Comparison of ENCODE assay signal across 8 cellular contexts in the genomic region with DNA sequence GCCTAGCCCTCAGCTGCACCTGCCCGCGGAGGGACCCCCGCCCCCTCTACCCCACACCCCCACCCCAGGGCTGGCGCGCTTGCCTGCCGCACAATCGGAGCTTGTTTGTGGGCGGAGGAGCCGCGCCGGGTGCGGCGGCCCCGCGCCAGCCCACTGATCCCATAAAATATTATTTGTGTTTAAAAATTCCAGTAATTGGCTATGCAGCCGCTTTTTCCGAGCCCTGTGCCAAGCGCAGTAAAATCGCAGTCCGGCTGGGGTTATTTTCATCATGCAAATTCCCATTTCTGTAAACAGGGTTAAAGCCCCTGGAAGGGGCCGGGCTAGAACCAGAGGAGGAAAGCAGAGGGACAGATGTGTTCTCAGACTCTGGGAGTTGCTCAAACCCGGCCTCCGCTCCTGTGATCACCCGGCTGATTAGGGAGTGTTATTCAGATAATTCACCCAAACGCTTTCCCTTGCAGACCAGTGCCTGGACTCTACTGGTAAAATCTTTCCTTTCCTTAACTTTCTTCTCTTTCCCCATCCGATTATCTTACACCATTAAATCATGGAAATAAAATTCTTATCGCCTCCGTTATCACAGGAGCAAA.
A peak's percentile ranks its signal among the peaks of the same experiment; 100 is the strongest.
DNase-seq lines count a peak whose midpoint lies in the region; ATAC-seq and TF ChIP-seq lines count a peak whose summit lies in the region.

No MANE protein-coding gene starts in this region.

- H3K9ac ChIP-seq in trophoblast cell (ENCODE audit: low read length) = no peak overlapping the region

- no peaks in the 10 kb centered on the region for H3K79me2 ChIP-seq in trophoblast cell (ENCODE audit: control insufficient read depth, insufficient read depth, low read length, poor library complexity)

- intact Hi-C loops in Caco-2 (cut with micrococcal nuclease; ENCODE audit: unreplicated experiment) = no loop called here

- no peak overlapping the region for H4K12ac ChIP-seq in trophoblast cell (ENCODE audit: low read depth, low read length)

- H3K14ac ChIP-seq in trophoblast cell (ENCODE audit: low read length) = no peak overlapping the region

- DNase-seq in Caco-2 (no peak), NCI-H2196 treated with DMSO at 0.1 percent for 48 hours (lab: John Stamatoyannopoulos, UW; ENCODE audit: unreplicated experiment) (peak; percentile 54), fibroblast of villous mesenchyme (ENCODE audit: low read depth) (peak; percentile 79), trophoblast cell (no peak), amniotic stem cell (lab: John Stamatoyannopoulos, UW) (no peak), cortex of kidney (lab: John Stamatoyannopoulos, UW) (no peak)
- DNase-seq in activated naive CD4-positive, alpha-beta T cell treated with anti-CD3 and anti-CD28 coated beads, Interleukin-2, amount 50 U/mL, for 16 hours = no peak

- no peak overlapping the region for H3K4ac ChIP-seq in trophoblast cell (ENCODE audit: low read depth, low read length)

- H3K18ac ChIP-seq in trophoblast cell (ENCODE audit: low read length) = no peak overlapping the region

- H3K4me3 Mint-ChIP-seq in Caco-2 (ENCODE audit: unreplicated experiment) = peak overlapping the region; percentile 66

- no peaks in the 10 kb centered on the region for H3K36me3 ChIP-seq in Caco-2 (ENCODE audit: control insufficient read depth, insufficient read depth, low read length)
- no peaks in the 10 kb centered on the region for H3K36me3 ChIP-seq in trophoblast cell (ENCODE audit: control insufficient read depth in 1 of 2, insufficient read depth in 2 of 2, low read length in 2 of 2)

- no peak overlapping the region for H2AFZ ChIP-seq in trophoblast cell (ENCODE audit: insufficient read depth, low read length, poor library complexity)

- H3K23ac ChIP-seq in trophoblast cell (ENCODE audit: low read length) = no peak overlapping the region

- no peak overlapping the region for H2AK5ac ChIP-seq in trophoblast cell (ENCODE audit: low read length)

- H3K4me1 ChIP-seq in Caco-2 (peaks cover 31% of the 10 kb centered on the region), trophoblast cell (ENCODE audit: control insufficient read depth in 1 of 2, insufficient read depth in 2 of 2, low read length in 2 of 2) (peaks cover 7% of the 10 kb centered on the region in 2 experiments)

- WGBS in trophoblast cell (ENCODE audit: extremely low coverage, insufficient coverage, insufficient read length) = 100% methylated on average over 1 of the region's 28 CpGs

- H3K9me3 ChIP-seq in Caco-2 (no peaks in the 10 kb centered on the region), trophoblast cell (ENCODE audit: insufficient read depth, low read depth, low read length) (peaks cover 2% of the 10 kb centered on the region)

- no peak overlapping the region for H4K91ac ChIP-seq in trophoblast cell (ENCODE audit: low read depth, low read length)

- H2BK12ac ChIP-seq in trophoblast cell (ENCODE audit: low read length) = no peak overlapping the region

- TF ChIP-seq CTCF in Caco-2 (IDR thresholded peaks at IDR 0.05; ENCODE audit: insufficient read depth in 1 of 2, low read depth in 1 of 2, low read length in 1 of 2, severe bottlenecking in 1 of 2, unreplicated experiment in 1 of 2) = no peak
- no peak for TF ChIP-seq CTCF in fibroblast of villous mesenchyme (IDR thresholded peaks at IDR 0.05; ENCODE audit: insufficient read depth, low read depth, low read length)

- peak overlapping the region; percentile 67 for H3K4me2 ChIP-seq in trophoblast cell (ENCODE audit: low read length)

- no peaks in the 10 kb centered on the region for H3K79me1 ChIP-seq in trophoblast cell (ENCODE audit: low read length)

- H3K4me1 Mint-ChIP-seq in Caco-2 (ENCODE audit: low read depth, unreplicated experiment) = peaks cover 7% of the 10 kb centered on the region

- ATAC-seq in GM21529 (IDR thresholded peaks at IDR 0.05; ENCODE audit: unreplicated experiment) = no peak

- no peak overlapping the region for H2BK120ac ChIP-seq in trophoblast cell (ENCODE audit: insufficient read depth, low read length, poor library complexity)

- H4K8ac ChIP-seq in trophoblast cell (ENCODE audit: low read depth, low read length) = no peak overlapping the region

- H3K4me3 ChIP-seq in Caco-2 (ENCODE audit: low read depth, low read length) (peak overlapping the region; percentile 55), fibroblast of villous mesenchyme (ENCODE audit: low read depth, low read length) (peak overlapping the region; percentile 23), trophoblast cell (ENCODE audit: low read depth, low read length) (no peak overlapping the region)

- H2BK5ac ChIP-seq in trophoblast cell (ENCODE audit: low read depth, low read length, poor library complexity) = no peak overlapping the region

- H3K27me3 ChIP-seq in Caco-2 (replicated peaks; ENCODE audit: control insufficient read depth, insufficient read depth, low read length) = no peaks in the 10 kb centered on the region
- H3K27me3 ChIP-seq in trophoblast cell (ENCODE audit: insufficient read depth, low read length) = peaks cover 43% of the 10 kb centered on the region

- POLR2A ChIA-PET in Caco-2 (lab: Charles Lee) = no interaction called here

- CTCF ChIA-PET in Caco-2 (lab: Charles Lee) = interaction anchor here (0.6 to 1.0 kb wide), 6 partner anchors 31 to 161 kb away, joined by 3 to 4 read pairs (median 3); no protein-coding TSS in a partner anchor

- no peak overlapping the region for H3K27ac ChIP-seq in trophoblast cell (ENCODE audit: low read depth, low read length)

- no TSS peak for BruUV-seq in Caco-2 (replicated peaks; lab: Mats Ljungman, UMichigan)

- no peaks in the 10 kb centered on the region for H3K36me3 Mint-ChIP-seq in Caco-2 (ENCODE audit: insufficient read depth, unreplicated experiment)

- H3K27ac Mint-ChIP-seq in Caco-2 (ENCODE audit: unreplicated experiment) = no peak overlapping the region

- H3K9me3 Mint-ChIP-seq in Caco-2 (ENCODE audit: unreplicated experiment) = no peaks in the 10 kb centered on the region

- no peaks in the 10 kb centered on the region for H3K27me3 Mint-ChIP-seq in Caco-2 (ENCODE audit: insufficient read depth, unreplicated experiment)

Comparison
In these comparisons a context has a peak if more than half of its experiments do, and no peak if none do; other contexts are left out.
1. DNase-seq: peak in NCI-H2196 treated with DMSO at 0.1 percent for 48 hours (single experiment) and fibroblast of villous mesenchyme (single experiment); none in Caco-2 (0 of 2), trophoblast cell (0 of 2), amniotic stem cell (single experiment), cortex of kidney (single experiment) and activated naive CD4-positive, alpha-beta T cell treated with anti-CD3 and anti-CD28 coated beads, Interleukin-2, amount 50 U/mL, for 16 hours (single experiment).